8 cellular contexts compared by ENCODE assay signal in genomic region chr15:68228143-68228970, GRCh38. TPM values are rescaled to one million over a fixed set of nuclear protein-coding genes. Genes with fewer than 3 reads are reported as not detected.
DNase-seq lines count a peak whose midpoint lies in the region; ATAC-seq, FAIRE-seq and TF ChIP-seq lines count a peak whose summit lies in the region.

No MANE protein-coding gene starts in this region.

- H3K9me3 Mint-ChIP-seq in HFFc6 = no peaks in the 10 kb centered on the region
- no peaks in the 10 kb centered on the region for H3K9me3 Mint-ChIP-seq in activated CD8-positive, alpha-beta T cell treated with anti-CD3 and anti-CD28 coated beads, Interleukin-2, amount 10 ng/mL, durations not matched to agents 7 days and 5 days (ENCODE audit: insufficient read depth)

- DNase-seq in HFFc6 (no peak), iPS DF 6.9 (ENCODE audit: low read depth, low spot score) (no peak), small intestine (peak; percentile 27), mucosa of gallbladder (ENCODE audit: low spot score) (no peak)
- peak; percentile 22 for DNase-seq in activated CD8-positive, alpha-beta T cell treated with anti-CD3 and anti-CD28 coated beads, Interleukin-2, amount 10 ng/mL, durations not matched to agents 7 days and 5 days
- DNase-seq in activated CD8-positive, alpha-beta memory T cell treated with anti-CD3 and anti-CD28 coated beads, Interleukin-2, amount 50 U/mL, for 48 hours = no peak

- WGBS in iPS DF 6.9 (ENCODE audit: insufficient coverage, insufficient read length) = no CpG with 5 or more reads among the region's 25 CpGs
- WGBS in small intestine, 3 donors = 13 to 34% (median 21%) methylated on average over 25 of the region's 25 CpGs

- CTCF ChIA-PET in activated CD8-positive, alpha-beta T cell treated with anti-CD3 and anti-CD28 coated beads, Interleukin-2, amount 10 ng/mL, durations not matched to agents 7 days and 5 days (lab: Charles Lee) = interaction anchor here (0.7 to 1.8 kb wide), 8 partner anchors 8 to 78 kb away, joined by 3 to 8 read pairs (median 4); partner anchors contain the start of gene FEM1B

- POLR2A ChIA-PET in activated CD8-positive, alpha-beta T cell treated with anti-CD3 and anti-CD28 coated beads, Interleukin-2, amount 10 ng/mL, durations not matched to agents 7 days and 5 days (lab: Charles Lee) = interaction anchor here (0.6 to 4.1 kb wide), 7 partner anchors 8 to 1898 kb away, joined by 3 to 32 read pairs (median 6); partner anchors contain the start of genes FEM1B and PIAS1

- no peaks in the 10 kb centered on the region; the same call in 1 of the 2 replicates for H3K27me3 Mint-ChIP-seq in HFFc6 (ENCODE audit: insufficient read depth)
- H3K27me3 Mint-ChIP-seq in activated CD8-positive, alpha-beta T cell treated with anti-CD3 and anti-CD28 coated beads, Interleukin-2, amount 10 ng/mL, durations not matched to agents 7 days and 5 days (ENCODE audit: low read depth) = no peaks in the 10 kb centered on the region

- H3K4me3 ChIP-seq in BLaER1 treated with 17β-estradiol and CSF1 and Interleukin-3, amounts not matched to agents 10 nM and 100 nM = peak overlapping the region; percentile 70 to 99 (median 78)
- H3K4me3 ChIP-seq in iPS DF 6.9 (ENCODE audit: low read length) (peak overlapping the region; percentile 89; the same call in 1 of the 2 replicates), small intestine (ENCODE audit: low read depth in 1 of 2, low read length in 2 of 2) (peak overlapping the region; percentile 9 to 82)

- peak overlapping the region; percentile 96 for H3K4me3 Mint-ChIP-seq in HFFc6
- H3K4me3 Mint-ChIP-seq in activated CD8-positive, alpha-beta T cell treated with anti-CD3 and anti-CD28 coated beads, Interleukin-2, amount 10 ng/mL, durations not matched to agents 7 days and 5 days = peak overlapping the region; percentile 90

- H3K36me3 ChIP-seq in BLaER1 treated with 17β-estradiol and CSF1 and Interleukin-3, amounts not matched to agents 10 nM and 100 nM = peaks cover 0 to 5% (median 0%) of the 10 kb centered on the region in 11 experiments; a peak in 7 of 22 replicates
- H3K36me3 ChIP-seq in iPS DF 6.9 (ENCODE audit: control insufficient read depth, insufficient read depth, low read length) (no peaks in the 10 kb centered on the region), small intestine (ENCODE audit: control insufficient read depth in 2 of 2, insufficient read depth in 2 of 2, low read length in 2 of 2) (no peaks in the 10 kb centered on the region)

- H3K4me2 ChIP-seq in BLaER1 treated with 17β-estradiol and CSF1 and Interleukin-3, amounts not matched to agents 10 nM and 100 nM = peak overlapping the region; percentile 84 to 99 (median 93)

- peaks cover 7 to 52% (median 34%) of the 10 kb centered on the region in 11 experiments; a peak in 19 of 22 replicates for H4K20me1 ChIP-seq in BLaER1 treated with 17β-estradiol and CSF1 and Interleukin-3, amounts not matched to agents 10 nM and 100 nM

- peak overlapping the region; percentile 86 to 98 (median 91) for H3K9ac ChIP-seq in BLaER1 treated with 17β-estradiol and CSF1 and Interleukin-3, amounts not matched to agents 10 nM and 100 nM

- ATAC-seq in activated CD8-positive, alpha-beta T cell treated with anti-CD3 and anti-CD28 coated beads, Interleukin-2, amount 10 ng/mL, durations not matched to agents 7 days and 5 days = no peak
- no peak for ATAC-seq in GM18858 (IDR thresholded peaks at IDR 0.05; ENCODE audit: unreplicated experiment)

- H3K4me1 ChIP-seq in BLaER1 treated with 17β-estradiol and CSF1 and Interleukin-3, amounts not matched to agents 10 nM and 100 nM = peaks cover 75 to 90% (median 86%) of the 10 kb centered on the region in 10 experiments
- H3K4me1 ChIP-seq in iPS DF 6.9 (ENCODE audit: control insufficient read depth, insufficient read depth, low read length) (0 out of 2 replicates have a peak, but pooled peaks cover 1% of the 10 kb centered on the region), small intestine (ENCODE audit: control insufficient read depth in 2 of 2, insufficient read depth in 1 of 2, low read depth in 1 of 2, low read length in 1 of 2) (peaks cover 0 to 12% of the 10 kb centered on the region in 2 donors)

- H3K27ac Mint-ChIP-seq in HFFc6 = peak overlapping the region; percentile 82
- H3K27ac Mint-ChIP-seq in activated CD8-positive, alpha-beta T cell treated with anti-CD3 and anti-CD28 coated beads, Interleukin-2, amount 10 ng/mL, durations not matched to agents 7 days and 5 days = peak overlapping the region; percentile 87

- FAIRE-seq in small intestine (lab: Jason Lieb, UNC) = no peak

- H3K4me1 Mint-ChIP-seq in HFFc6 (ENCODE audit: low read depth) = peaks cover 41% of the 10 kb centered on the region
- peaks cover 52% of the 10 kb centered on the region for H3K4me1 Mint-ChIP-seq in activated CD8-positive, alpha-beta T cell treated with anti-CD3 and anti-CD28 coated beads, Interleukin-2, amount 10 ng/mL, durations not matched to agents 7 days and 5 days (ENCODE audit: low read depth)

- TF ChIP-seq CTCF in HFFc6 (IDR thresholded peaks at IDR 0.05) = no peak

- H3K36me3 Mint-ChIP-seq in HFFc6 (ENCODE audit: low read depth) = peaks cover 8% of the 10 kb centered on the region; the same call in 1 of the 2 replicates
- H3K36me3 Mint-ChIP-seq in activated CD8-positive, alpha-beta T cell treated with anti-CD3 and anti-CD28 coated beads, Interleukin-2, amount 10 ng/mL, durations not matched to agents 7 days and 5 days (ENCODE audit: low read depth) = peaks cover 19% of the 10 kb centered on the region

- H3K9me3 ChIP-seq in BLaER1 treated with 17β-estradiol and CSF1 and Interleukin-3, amounts not matched to agents 10 nM and 100 nM (replicated peaks in 1 of 11) = peaks cover 0 to 1% (median 0%) of the 10 kb centered on the region in 11 experiments; a peak in 2 of 22 replicates
- H3K9me3 ChIP-seq in iPS DF 6.9 (ENCODE audit: control insufficient read depth, insufficient read depth, low read length) = no peaks in the 10 kb centered on the region
- no peaks in the 10 kb centered on the region for H3K9me3 ChIP-seq in small intestine (ENCODE audit: control insufficient read depth, low read depth)

- no peaks in the 10 kb centered on the region for H3K27me3 ChIP-seq in BLaER1 treated with 17β-estradiol and CSF1 and Interleukin-3, amounts not matched to agents 10 nM and 100 nM
- H3K27me3 ChIP-seq in iPS DF 6.9 (ENCODE audit: control insufficient read depth, insufficient read depth, low read length) (no peaks in the 10 kb centered on the region), small intestine (ENCODE audit: control insufficient read depth in 2 of 2, insufficient read depth in 2 of 2, low read length in 2 of 2) (no peaks in the 10 kb centered on the region)

- peak overlapping the region; percentile 74 to 99 (median 94) for H3K27ac ChIP-seq in BLaER1 treated with 17β-estradiol and CSF1 and Interleukin-3, amounts not matched to agents 10 nM and 100 nM
- no peak overlapping the region for H3K27ac ChIP-seq in iPS DF 6.9 (ENCODE audit: low read length)
- peak overlapping the region in 1 of 2 donors; percentile 89 for H3K27ac ChIP-seq in small intestine (ENCODE audit: low read depth in 1 of 2, low read length in 1 of 2)

RNA-seq across cellular contexts. Expression of gene CLN6, which starts 1.2 kb away (rescaled TPM):
- 10 to 100 TPM; 26.0 to 45.0 (median 37.1) TPM for total RNA-seq in HFFc6 (2021; fragmentation: NEBNext Ultra II Directional; extraction: Animal tissue kit (Norgen Biotek cat#: 25700))
- 10 to 100 TPM; 64.5 to 69.7 TPM for total RNA-seq in activated CD8-positive, alpha-beta T cell treated with anti-CD3 and anti-CD28 coated beads, Interleukin-2, amount 10 ng/mL, durations not matched to agents 7 days and 5 days
- 10 to 100 TPM in 1 of 3 donors, 1 to 10 TPM in 2; 5.8 to 43.7 (median 7.8) TPM for polyA plus RNA-seq in small intestine
- total RNA-seq in mucosa of gallbladder = 25.7 TPM

RNA-seq across cellular contexts. Expression of gene CALML4, which starts 23.2 kb away (rescaled TPM):
- 1 to 10 TPM in 3 of 6 experiments, under 1 TPM in 3; 0.40 to 1.9 (median 0.87) TPM for total RNA-seq in HFFc6 (2021; fragmentation: NEBNext Ultra II Directional; extraction: Animal tissue kit (Norgen Biotek cat#: 25700))
- 10 to 100 TPM in 1 of 2 experiments, 1 to 10 TPM in 1; 9.6 to 11.7 TPM for total RNA-seq in activated CD8-positive, alpha-beta T cell treated with anti-CD3 and anti-CD28 coated beads, Interleukin-2, amount 10 ng/mL, durations not matched to agents 7 days and 5 days
- 100 to 1,000 TPM; 127 to 288 (median 183) TPM for polyA plus RNA-seq in small intestine
- total RNA-seq in mucosa of gallbladder = 49.2 TPM

RNA-seq across cellular contexts. Expression of gene FEM1B, which starts 49.2 kb away (rescaled TPM):
- 10 to 100 TPM; 30.7 to 38.0 (median 32.7) TPM for total RNA-seq in HFFc6 (2021; fragmentation: NEBNext Ultra II Directional; extraction: Animal tissue kit (Norgen Biotek cat#: 25700))
- total RNA-seq in activated CD8-positive, alpha-beta T cell treated with anti-CD3 and anti-CD28 coated beads, Interleukin-2, amount 10 ng/mL, durations not matched to agents 7 days and 5 days = 10 to 100 TPM; 45.1 to 50.7 TPM
- 10 to 100 TPM; 11.3 to 14.9 (median 12.3) TPM for polyA plus RNA-seq in small intestine
- total RNA-seq in mucosa of gallbladder = 51.7 TPM

Comparison
In these comparisons a context has a peak if more than half of its experiments do, and no peak if none do; other contexts are left out.
1. DNase-seq: peak in activated CD8-positive, alpha-beta T cell treated with anti-CD3 and anti-CD28 coated beads, Interleukin-2, amount 10 ng/mL, durations not matched to agents 7 days and 5 days (single experiment) and small intestine (single experiment); none in HFFc6 (single experiment), iPS DF 6.9 (single experiment), mucosa of gallbladder (single experiment) and activated CD8-positive, alpha-beta memory T cell treated with anti-CD3 and anti-CD28 coated beads, Interleukin-2, amount 50 U/mL, for 48 hours (single experiment).
2. Peak in every context shown above with its lines, with median percentiles within 50 percentile points of each other: H3K4me3 ChIP-seq.